Comparison of ENCODE assay signal across 20 cellular contexts in genomic region chr22:42623756-42624446, GRCh38. TPM values are rescaled to one million over a fixed set of nuclear protein-coding genes. Genes with fewer than 3 reads are reported as not detected.
A peak's percentile ranks its signal among the peaks of the same experiment; 100 is the strongest.
DNase-seq lines count a peak whose midpoint lies in the region; ATAC-seq and TF ChIP-seq lines count a peak whose summit lies in the region.
"Had no signal": no experiment of that assay in that cellular context is flagged by ENCODE, and none has a peak within 500 bp of the region (broad histone marks: within the 10 kb centered on the region; RNA-seq: fewer than 3 reads in every experiment).

No MANE protein-coding gene starts in this region.

- no peaks in the 10 kb centered on the region for H3K27me3 ChIP-seq in heart left ventricle
- H3K27me3 ChIP-seq in ascending aorta: no peaks in the 10 kb centered on the region
- H3K27me3 ChIP-seq in upper lobe of left lung: no peaks in the 10 kb centered on the region

- TF ChIP-seq EP300 in upper lobe of left lung (IDR thresholded peaks at IDR 0.05): no peak

- peaks cover 2 to 81% (median 74%) of the 10 kb centered on the region in 9 donors for H3K36me3 ChIP-seq in heart left ventricle
- peaks cover 61 to 76% of the 10 kb centered on the region in 2 donors for H3K36me3 ChIP-seq in ascending aorta
- peaks cover 26 to 80% (median 73%) of the 10 kb centered on the region in 4 donors for H3K36me3 ChIP-seq in upper lobe of left lung

- peaks cover 0 to 35% (median 18%) of the 10 kb centered on the region in 12 donors for H3K4me1 ChIP-seq in heart left ventricle
- peaks cover 11 to 24% of the 10 kb centered on the region in 2 donors for H3K4me1 ChIP-seq in ascending aorta
- H3K4me1 ChIP-seq in upper lobe of left lung: peaks cover 4 to 16% (median 10%) of the 10 kb centered on the region in 4 donors

- peak overlapping the region in 11 of 12 donors; percentile 6 to 59 (median 42) for H3K27ac ChIP-seq in heart left ventricle
- peak overlapping the region; percentile 85 for H3K27ac ChIP-seq in ascending aorta
- H3K27ac ChIP-seq in upper lobe of left lung: peak overlapping the region in 3 of 4 donors; percentile 52 to 57 (median 54)

- DNase-seq in heart left ventricle (peak in 1 of 5 donors; percentile 54), cardiac septum (ENCODE audit: low spot score) (no peak), ascending aorta (ENCODE audit: low spot score in 2 of 2) (no peak), nephron progenitor cell (no peak), upper lobe of left lung (peak in 1 of 2 donors; percentile 83), NCI-H526 treated with DMSO at 0.1 percent for 48 hours (lab: John Stamatoyannopoulos, UW) (no peak), NCI-H1092 treated with DMSO at 0.1 percent for 48 hours (lab: John Stamatoyannopoulos, UW) (no peak)
- DNase-seq: activated CD8-positive, alpha-beta T cell treated with anti-CD3 and anti-CD28 coated beads, Interleukin-2, amount 10 ng/mL, durations not matched to agents 7 days and 5 days; activated naive CD8-positive, alpha-beta T cell treated with anti-CD3 and anti-CD28 coated beads, Interleukin-2, amount 10 ng/mL, durations not matched to agents 7 days and 5 days; activated T-cell treated with anti-CD3 and anti-CD28 coated beads, Interleukin-2, amount 50 U/mL, for 72 hours; IMR-90; islet precursor cell; mesendoderm; natural killer cell; NCI-H2107; NCI-H748 treated with DMSO at 0.1 percent for 48 hours; stimulated activated CD4-positive, alpha-beta T cell treated with anti-CD3 and anti-CD28 coated beads, Interleukin-15, amount 100 ng/mL, for 24 hours; stimulated activated naive CD4-positive, alpha-beta T cell treated with Interleukin-2 at 50 U/mL for 16 hours had no signal

- H3K9me3 Mint-ChIP-seq in nephron progenitor cell: no peaks in the 10 kb centered on the region
- H3K9me3 Mint-ChIP-seq: activated naive CD8-positive, alpha-beta T cell treated with anti-CD3 and anti-CD28 coated beads, Interleukin-2, amount 10 ng/mL, durations not matched to agents 7 days and 5 days; activated T-cell treated with anti-CD3 and anti-CD28 coated beads, Interleukin-2, amount 50 U/mL, for 72 hours; natural killer cell had no signal

- 54 to 65% (median 60%) methylated on average over 29 of the region's 29 CpGs for WGBS in heart left ventricle, 4 donors
- 72 to 91% methylated on average over 24 to 28 of the region's 29 CpGs for WGBS in upper lobe of left lung, 2 donors

- ATAC-seq in heart left ventricle (peak in 1 of 4 donors; percentile 1), upper lobe of left lung (ENCODE audit: low FRiP score in 2 of 2) (no peak), GM18517 (IDR thresholded peaks at IDR 0.05; ENCODE audit: unreplicated experiment) (no peak)
- ATAC-seq: A549; activated CD8-positive, alpha-beta T cell treated with anti-CD3 and anti-CD28 coated beads, Interleukin-2, amount 10 ng/mL, durations not matched to agents 7 days and 5 days; activated T-cell treated with anti-CD3 and anti-CD28 coated beads, Interleukin-2, amount 50 U/mL, for 72 hours had no signal

- no peak overlapping the region for H3K4me3 Mint-ChIP-seq in nephron progenitor cell
- H3K4me3 Mint-ChIP-seq: activated CD8-positive, alpha-beta T cell treated with anti-CD3 and anti-CD28 coated beads, Interleukin-2, amount 10 ng/mL, durations not matched to agents 7 days and 5 days; activated naive CD8-positive, alpha-beta T cell treated with anti-CD3 and anti-CD28 coated beads, Interleukin-2, amount 10 ng/mL, durations not matched to agents 7 days and 5 days; activated T-cell treated with anti-CD3 and anti-CD28 coated beads, Interleukin-2, amount 50 U/mL, for 72 hours; natural killer cell had no signal

- H3K4me3 ChIP-seq in heart left ventricle (no peak overlapping the region), ascending aorta (no peak overlapping the region), upper lobe of left lung (no peak overlapping the region)
- H3K4me3 ChIP-seq: A549 had no signal

- TF ChIP-seq POLR2A in heart left ventricle (IDR thresholded peaks at IDR 0.05) (no peak), upper lobe of left lung (IDR thresholded peaks at IDR 0.05) (no peak)

- H3K36me3 Mint-ChIP-seq in nephron progenitor cell (ENCODE audit: low read depth): peaks cover 27% of the 10 kb centered on the region
- H3K36me3 Mint-ChIP-seq: activated naive CD8-positive, alpha-beta T cell treated with anti-CD3 and anti-CD28 coated beads, Interleukin-2, amount 10 ng/mL, durations not matched to agents 7 days and 5 days; natural killer cell had no signal

- H3K9me3 ChIP-seq in heart left ventricle (no peaks in the 10 kb centered on the region), ascending aorta (no peaks in the 10 kb centered on the region), upper lobe of left lung (no peaks in the 10 kb centered on the region)
- H3K9me3 ChIP-seq: A549 had no signal

- intact Hi-C loops in heart left ventricle (cut with DNase I): loop anchor here in 3 of 10 donors (5.0 to 10.0 kb wide), 2 partner anchors 191 to 198 kb away; no protein-coding TSS in a partner anchor
- intact Hi-C loops in cardiac septum (cut with DNase I): loop anchor here (5.0 kb wide), 1 partner anchor 38 kb away; no protein-coding TSS in a partner anchor
- intact Hi-C loops in ascending aorta (cut with DNase I): no loop called here

- TF ChIP-seq CTCF in heart left ventricle (IDR thresholded peaks at IDR 0.05) (no peak), ascending aorta (IDR thresholded peaks at IDR 0.05) (no peak), nephron progenitor cell (IDR thresholded peaks at IDR 0.05) (no peak), upper lobe of left lung (IDR thresholded peaks at IDR 0.05) (no peak)

- H3K4me1 Mint-ChIP-seq in nephron progenitor cell: peaks cover 29% of the 10 kb centered on the region

- no peaks in the 10 kb centered on the region for H3K27me3 Mint-ChIP-seq in nephron progenitor cell (ENCODE audit: low read depth, poor library complexity)
- H3K27me3 Mint-ChIP-seq: activated naive CD8-positive, alpha-beta T cell treated with anti-CD3 and anti-CD28 coated beads, Interleukin-2, amount 10 ng/mL, durations not matched to agents 7 days and 5 days had no signal

- H3K27ac Mint-ChIP-seq in nephron progenitor cell: peak overlapping the region; percentile 29
- H3K27ac Mint-ChIP-seq: activated CD8-positive, alpha-beta T cell treated with anti-CD3 and anti-CD28 coated beads, Interleukin-2, amount 10 ng/mL, durations not matched to agents 7 days and 5 days; activated naive CD8-positive, alpha-beta T cell treated with anti-CD3 and anti-CD28 coated beads, Interleukin-2, amount 10 ng/mL, durations not matched to agents 7 days and 5 days; activated T-cell treated with anti-CD3 and anti-CD28 coated beads, Interleukin-2, amount 50 U/mL, for 72 hours; natural killer cell had no signal

RNA-seq across cellular contexts. Expression of gene POLDIP3, which starts 9.2 kb away (rescaled TPM):
- total RNA-seq in heart left ventricle (10 to 100 TPM; 23.5 to 38.4 (median 29.0) TPM), cardiac septum (34.9 TPM), ascending aorta (22.9 TPM), upper lobe of left lung (10 to 100 TPM; 38.0 to 74.5 (median 55.6) TPM)
- polyA plus RNA-seq in heart left ventricle: 10 to 100 TPM; 13.0 to 42.7 TPM

RNA-seq across cellular contexts. Expression of gene ATP5MGL, which starts 16.5 kb away (rescaled TPM):
- total RNA-seq in heart left ventricle (1 to 10 TPM in 1 of 9 donors, under 1 TPM in 4, not detected in 4; 0.31 to 1.3 (median 0.53) TPM), cardiac septum (0.51 TPM), ascending aorta (not detected), upper lobe of left lung (1 to 10 TPM in 1 of 6 donors, under 1 TPM in 2, not detected in 3; 0.44 to 1.2 (median 0.78) TPM)
- under 1 TPM in 1 of 2 donors, not detected in 1; 0.61 TPM for polyA plus RNA-seq in heart left ventricle
- polyA plus RNA-seq: A549, IMR-90 had no signal

RNA-seq across cellular contexts. Expression of gene CYB5R3, which starts 25.3 kb away (rescaled TPM):
- total RNA-seq in heart left ventricle (100 to 1,000 TPM; 223 to 459 (median 305) TPM), cardiac septum (428 TPM), ascending aorta (455 TPM), upper lobe of left lung (100 to 1,000 TPM in 5 of 6 donors, 10 to 100 TPM in 1; 79.6 to 265 (median 220) TPM)
- 100 to 1,000 TPM; 135 to 379 TPM for polyA plus RNA-seq in heart left ventricle
